Comparison of ENCODE assay signal across 26 cellular contexts in the genomic region with DNA sequence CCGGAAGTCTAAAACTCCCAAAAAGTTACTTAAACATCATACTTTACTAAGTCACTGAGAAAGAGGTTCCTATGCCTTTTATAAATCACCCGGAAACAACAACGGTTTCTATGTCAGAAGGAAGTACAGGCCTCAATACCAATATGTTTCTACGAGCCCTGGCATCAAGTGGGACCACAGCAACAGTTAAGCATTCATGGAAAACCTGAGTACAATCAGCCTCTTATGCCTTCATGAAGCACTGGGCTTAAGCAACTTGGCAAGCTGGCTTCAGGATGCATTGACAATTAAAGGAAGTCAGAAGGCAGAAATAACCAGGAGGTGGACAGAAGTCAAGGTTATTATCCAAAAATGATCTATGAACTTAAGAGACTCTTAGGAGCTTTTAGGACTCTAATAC. TPM values are rescaled to one million over a fixed set of nuclear protein-coding genes. Genes with fewer than 3 reads are reported as not detected.
DNase-seq lines count a peak whose midpoint lies in the region; ATAC-seq and TF ChIP-seq lines count a peak whose summit lies in the region.
"Had no signal": no experiment of that assay in that cellular context is flagged by ENCODE, and none has a peak within 500 bp of the region (broad histone marks: within the 10 kb centered on the region; RNA-seq: fewer than 3 reads in every experiment).

No MANE protein-coding gene starts in this region.

- H3K9ac ChIP-seq in mammary epithelial cell (ENCODE audit: insufficient read depth, low read length), result no peak overlapping the region
- H3K9ac ChIP-seq in PC-3 (ENCODE audit: low read length), result no peak overlapping the region

- H3K4me3 Mint-ChIP-seq in MCF 10A (ENCODE audit: unreplicated experiment), result no peak overlapping the region
- no peak overlapping the region for H3K4me3 Mint-ChIP-seq in CD8-positive, alpha-beta memory T cell
- H3K4me3 Mint-ChIP-seq: activated naive CD8-positive, alpha-beta T cell treated with anti-CD3 and anti-CD28 coated beads for 36 hours; memory B cell; stimulated activated naive CD8-positive, alpha-beta T cell treated with anti-CD3 and anti-CD28 coated beads, Interleukin-15, Interleukin-2, amounts not matched to agents 100 ng/mL and 50 ng/mL, for 24 hours had no signal

- CTCF ChIA-PET in mammary epithelial cell (lab: Charles Lee; ENCODE audit: low non-redundant PET), result no interaction called here
- CTCF ChIA-PET in MCF 10A (lab: Yijun Ruan, JAX), result no interaction called here
- CTCF ChIA-PET in OCI-LY7 (lab: Charles Lee; ENCODE audit: unreplicated experiment), result no interaction called here
- CTCF ChIA-PET in CD8-positive, alpha-beta memory T cell (lab: Charles Lee), result no interaction called here
- CTCF ChIA-PET in PC-3 (lab: Charles Lee), result no interaction called here

- H3K4me1 ChIP-seq in mammary epithelial cell (ENCODE audit: insufficient read depth, low read length) (no peaks in the 10 kb centered on the region), OCI-LY7 (ENCODE audit: insufficient read depth, low read length, poor library complexity, severe bottlenecking) (no peaks in the 10 kb centered on the region), PC-3 (ENCODE audit: insufficient read depth, low read length) (no peaks in the 10 kb centered on the region)
- H3K4me1 ChIP-seq in CD8-positive, alpha-beta memory T cell (ENCODE audit: insufficient read depth, low read length), result no peaks in the 10 kb centered on the region
- H3K4me1 ChIP-seq: A549, testis had no signal

- no peaks in the 10 kb centered on the region for H3K27me3 Mint-ChIP-seq in MCF 10A (ENCODE audit: insufficient read depth, unreplicated experiment)
- H3K27me3 Mint-ChIP-seq in CD8-positive, alpha-beta memory T cell, result peaks cover 0 to 1% of the 10 kb centered on the region in 2 donors
- H3K27me3 Mint-ChIP-seq: activated naive CD8-positive, alpha-beta T cell treated with anti-CD3 and anti-CD28 coated beads for 36 hours; stimulated activated naive CD8-positive, alpha-beta T cell treated with anti-CD3 and anti-CD28 coated beads, Interleukin-15, Interleukin-2, amounts not matched to agents 100 ng/mL and 50 ng/mL, for 24 hours had no signal

- WGBS in mammary epithelial cell (ENCODE audit: low coverage, missing lambda C conversion rate), result 41% methylated on average over 4 of the region's 4 CpGs

- H3K36me3 Mint-ChIP-seq in MCF 10A (ENCODE audit: insufficient read depth, unreplicated experiment), result no peaks in the 10 kb centered on the region
- no peaks in the 10 kb centered on the region for H3K36me3 Mint-ChIP-seq in CD8-positive, alpha-beta memory T cell
- H3K36me3 Mint-ChIP-seq: activated naive CD8-positive, alpha-beta T cell treated with anti-CD3 and anti-CD28 coated beads for 36 hours; memory B cell had no signal

- ATAC-seq in HG02763 (IDR thresholded peaks at IDR 0.05; ENCODE audit: unreplicated experiment) (no peak), PC-3 (no peak)
- ATAC-seq: A549, left cardiac atrium, right cardiac atrium had no signal

- H3K36me3 ChIP-seq in mammary epithelial cell (ENCODE audit: insufficient read depth, low read length) (no peaks in the 10 kb centered on the region), OCI-LY7 (ENCODE audit: insufficient read depth, low read length) (no peaks in the 10 kb centered on the region), PC-3 (ENCODE audit: low read depth, low read length) (no peaks in the 10 kb centered on the region)
- no peaks in the 10 kb centered on the region for H3K36me3 ChIP-seq in CD8-positive, alpha-beta memory T cell (ENCODE audit: insufficient read depth, low read length)

- H3K4me2 ChIP-seq in mammary epithelial cell (ENCODE audit: insufficient read depth, low read depth, low read length) (no peak overlapping the region), OCI-LY7 (ENCODE audit: low read length) (no peak overlapping the region), PC-3 (ENCODE audit: low read length) (no peak overlapping the region)
- H3K4me2 ChIP-seq: A549 had no signal

- peaks cover 5% of the 10 kb centered on the region for H3K4me1 Mint-ChIP-seq in MCF 10A (ENCODE audit: insufficient read depth, unreplicated experiment)
- H3K4me1 Mint-ChIP-seq in CD8-positive, alpha-beta memory T cell, result no peaks in the 10 kb centered on the region
- H3K4me1 Mint-ChIP-seq: memory B cell had no signal

- no peaks in the 10 kb centered on the region for H3K27me3 ChIP-seq in mammary epithelial cell (ENCODE audit: insufficient read depth, low read length)
- H3K27me3 ChIP-seq in CD8-positive, alpha-beta memory T cell (ENCODE audit: insufficient read depth, low read length, poor library complexity, severe bottlenecking), result no peaks in the 10 kb centered on the region
- no peaks in the 10 kb centered on the region for H3K27me3 ChIP-seq in PC-3 (ENCODE audit: low read length)
- H3K27me3 ChIP-seq: testis had no signal

- no peaks in the 10 kb centered on the region for H3K9me3 Mint-ChIP-seq in MCF 10A (ENCODE audit: unreplicated experiment)
- H3K9me3 Mint-ChIP-seq in CD8-positive, alpha-beta memory T cell, result no peaks in the 10 kb centered on the region
- H3K9me3 Mint-ChIP-seq: activated naive CD8-positive, alpha-beta T cell treated with anti-CD3 and anti-CD28 coated beads for 36 hours; memory B cell; stimulated activated naive CD8-positive, alpha-beta T cell treated with anti-CD3 and anti-CD28 coated beads, Interleukin-15, Interleukin-2, amounts not matched to agents 100 ng/mL and 50 ng/mL, for 24 hours had no signal

- dilution Hi-C loops in mammary epithelial cell (cut with HindIII; ENCODE audit: low sequenced_read_pairs), result no loop called here

- no TSS peak for BruUV-seq in mammary epithelial cell (replicated peaks; lab: Mats Ljungman, UMichigan)
- BruUV-seq in MCF 10A (replicated peaks; lab: Mats Ljungman, UMichigan), result no TSS peak
- BruUV-seq in OCI-LY7 (replicated peaks; lab: Mats Ljungman, UMichigan), result no TSS peak
- no TSS peak for BruUV-seq in PC-3 (replicated peaks; lab: Mats Ljungman, UMichigan)

- H3F3A ChIP-seq in PC-3 (ENCODE audit: low read length, unreplicated experiment), result no peaks in the 10 kb centered on the region

- H3K27ac ChIP-seq in mammary epithelial cell (ENCODE audit: insufficient read depth, low read depth, low read length) (no peak overlapping the region), OCI-LY7 (ENCODE audit: low read depth, low read length, poor library complexity, severe bottlenecking) (no peak overlapping the region), PC-3 (ENCODE audit: low read length) (no peak overlapping the region)
- H3K27ac ChIP-seq in CD8-positive, alpha-beta memory T cell (ENCODE audit: low read depth, low read length), result no peak overlapping the region
- H3K27ac ChIP-seq: A549, testis had no signal

- DNase-seq in mammary epithelial cell, result no peak
- DNase-seq in MCF 10A (ENCODE audit: unreplicated experiment), result no peak
- no peak for DNase-seq in OCI-LY7 (ENCODE audit: low spot score)
- peak; percentile 93 for DNase-seq in foreskin melanocyte
- no peak for DNase-seq in SIG-M5 treated with dmso at 0.1 percent for 504 hours (lab: John Stamatoyannopoulos, UW; ENCODE audit: unreplicated experiment)
- DNase-seq in CD8-positive, alpha-beta memory T cell, result no peak
- no peak for DNase-seq in PC-3
- DNase-seq: activated CD4-positive, alpha-beta T cell treated with anti-CD3 and anti-CD28 coated beads for 4 hours; activated gamma-delta T cell; activated naive CD8-positive, alpha-beta T cell treated with anti-CD3 and anti-CD28 coated beads for 36 hours; activated T-cell treated with anti-CD3 and anti-CD28 coated beads, Interleukin-2, amount 50 U/mL, for 1 hour; DMS153; H7; hippocampal formation; left cardiac atrium; NCI-H524 treated with DMSO at 0.1 percent for 48 hours; posterior cingulate gyrus; right cardiac atrium; SIG-M5; stimulated activated CD8-positive, alpha-beta memory T cell treated with anti-CD3 and anti-CD28 coated beads, Interleukin-4, amount 100 ng/mL, for 48 hours; T-helper 9 cell; testis had no signal

- intact Hi-C loops in mammary epithelial cell (cut with micrococcal nuclease), result no loop called here
- intact Hi-C loops in MCF 10A (cut with micrococcal nuclease), result no loop called here
- intact Hi-C loops in OCI-LY7 (cut with micrococcal nuclease; ENCODE audit: unreplicated experiment), result no loop called here
- intact Hi-C loops in PC-3 (cut with micrococcal nuclease), result no loop called here

- H2AFZ ChIP-seq in mammary epithelial cell (ENCODE audit: low read depth, low read length), result peak overlapping the region; percentile 17
- 0 out of 2 replicates have a peak overlapping the region, but pooled peaks have one; percentile 7 for H2AFZ ChIP-seq in OCI-LY7 (ENCODE audit: low read length)
- no peak overlapping the region for H2AFZ ChIP-seq in PC-3 (ENCODE audit: low read length)

- no peaks in the 10 kb centered on the region for H3K79me2 ChIP-seq in mammary epithelial cell (ENCODE audit: insufficient read depth, low read length)
- no peaks in the 10 kb centered on the region for H3K79me2 ChIP-seq in OCI-LY7 (ENCODE audit: insufficient read depth, low read depth, low read length)
- H3K79me2 ChIP-seq in PC-3 (ENCODE audit: low read length), result no peaks in the 10 kb centered on the region

- POLR2A ChIA-PET in MCF 10A (lab: Yijun Ruan, JAX), result no interaction called here
- POLR2A ChIA-PET in OCI-LY7 (lab: Charles Lee), result no interaction called here
- POLR2A ChIA-PET in CD8-positive, alpha-beta memory T cell (lab: Charles Lee), result no interaction called here
- POLR2A ChIA-PET in PC-3 (lab: Charles Lee; ENCODE audit: unreplicated experiment), result no interaction called here

- no peaks in the 10 kb centered on the region for H3K9me3 ChIP-seq in mammary epithelial cell (replicated peaks; ENCODE audit: insufficient read depth, low read length)
- H3K9me3 ChIP-seq in OCI-LY7 (ENCODE audit: low read length), result no peaks in the 10 kb centered on the region
- H3K9me3 ChIP-seq in CD8-positive, alpha-beta memory T cell (ENCODE audit: low read length), result no peaks in the 10 kb centered on the region
- no peaks in the 10 kb centered on the region for H3K9me3 ChIP-seq in PC-3 (ENCODE audit: low read length)
- H3K9me3 ChIP-seq: A549, testis had no signal

- H3K4me3 ChIP-seq in mammary epithelial cell (replicated peaks in 1 of 3; ENCODE audit: insufficient read depth in 1 of 3, low read depth in 2 of 3, low read length in 3 of 3) (no peak overlapping the region), OCI-LY7 (ENCODE audit: low read depth, low read length, poor library complexity, severe bottlenecking) (no peak overlapping the region), PC-3 (ENCODE audit: low read length) (no peak overlapping the region)
- no peak overlapping the region for H3K4me3 ChIP-seq in CD8-positive, alpha-beta memory T cell (ENCODE audit: low read length)
- H3K4me3 ChIP-seq: A549, testis had no signal

- TF ChIP-seq CTCF in mammary epithelial cell (conservative IDR thresholded peaks at IDR 0.05 in 1 of 2, IDR thresholded peaks at IDR 0.05 in 1 of 2; ENCODE audit: extremely low read depth in 1 of 2, insufficient read depth in 1 of 2, low read depth in 1 of 2, low read length in 2 of 2) (no peak), MCF 10A (IDR thresholded peaks at IDR 0.05; ENCODE audit: unreplicated experiment) (no peak), OCI-LY7 (conservative IDR thresholded peaks at IDR 0.05; ENCODE audit: low read length) (no peak), PC-3 (conservative IDR thresholded peaks at IDR 0.05; ENCODE audit: low read depth, low read length) (no peak)

- in situ Hi-C loops in mammary epithelial cell (cut with MboI; ENCODE audit: low sequenced_read_pairs in 2 of 2), result no loop called here

- H3K27ac Mint-ChIP-seq in MCF 10A (ENCODE audit: low read depth, unreplicated experiment), result no peak overlapping the region
- H3K27ac Mint-ChIP-seq in CD8-positive, alpha-beta memory T cell, result no peak overlapping the region
- H3K27ac Mint-ChIP-seq: activated naive CD8-positive, alpha-beta T cell treated with anti-CD3 and anti-CD28 coated beads for 36 hours; memory B cell; stimulated activated naive CD8-positive, alpha-beta T cell treated with anti-CD3 and anti-CD28 coated beads, Interleukin-15, Interleukin-2, amounts not matched to agents 100 ng/mL and 50 ng/mL, for 24 hours had no signal

- no peaks in the 10 kb centered on the region for H3K9me2 ChIP-seq in OCI-LY7 (ENCODE audit: insufficient read depth, low read length)
- H3K9me2 ChIP-seq in PC-3 (replicated peaks; ENCODE audit: low read length), result no peaks in the 10 kb centered on the region

- H4K20me1 ChIP-seq in mammary epithelial cell (ENCODE audit: insufficient read depth, low read length) (no peaks in the 10 kb centered on the region), OCI-LY7 (ENCODE audit: insufficient read depth, low read length) (no peaks in the 10 kb centered on the region), PC-3 (ENCODE audit: low read length) (no peaks in the 10 kb centered on the region)

RNA-seq across cellular contexts. Expression of a gene that starts 19.1 kb away (rescaled TPM):
- total RNA-seq in mammary epithelial cell, result 10 to 100 TPM in 1 of 2 donors, 1 to 10 TPM in 1; 9.3 to 54.1 TPM
- 27.6 TPM for polyA plus RNA-seq in mammary epithelial cell
- polyA minus RNA-seq in mammary epithelial cell, result 42.8 TPM
- total RNA-seq in MCF 10A (2022), result 80.1 and 104 TPM in 2 replicates
- not detected in 2 replicates for total RNA-seq in OCI-LY7 (2014; rRNA removed; shearing (Covaris generic))
- 0.11 TPM in 1 of 2 replicates, not detected in the other for total RNA-seq in OCI-LY7 (2022)
- total RNA-seq in CD8-positive, alpha-beta memory T cell, result 10 to 100 TPM in 1 of 2 experiments, 1 to 10 TPM in 1; 10.0 TPM
- polyA plus RNA-seq in CD8-positive, alpha-beta memory T cell, result not detected
- 22.9 and 29.2 TPM in 2 replicates for total RNA-seq in PC-3 (2014; rRNA removed)

Comparison
In these comparisons a context has a peak if more than half of its experiments do, and no peak if none do; other contexts are left out.
1. RNA of a gene that starts 19.1 kb away (total RNA-seq): 80.1 to 104 TPM in MCF 10A, 9.3 to 54.1 TPM in mammary epithelial cell, 22.9 to 29.2 TPM in PC-3 and 10.0 TPM in CD8-positive, alpha-beta memory T cell; 0.11 TPM in OCI-LY7; every median in the first group is over 4 times any median in the second.